In the genomic region with DNA sequence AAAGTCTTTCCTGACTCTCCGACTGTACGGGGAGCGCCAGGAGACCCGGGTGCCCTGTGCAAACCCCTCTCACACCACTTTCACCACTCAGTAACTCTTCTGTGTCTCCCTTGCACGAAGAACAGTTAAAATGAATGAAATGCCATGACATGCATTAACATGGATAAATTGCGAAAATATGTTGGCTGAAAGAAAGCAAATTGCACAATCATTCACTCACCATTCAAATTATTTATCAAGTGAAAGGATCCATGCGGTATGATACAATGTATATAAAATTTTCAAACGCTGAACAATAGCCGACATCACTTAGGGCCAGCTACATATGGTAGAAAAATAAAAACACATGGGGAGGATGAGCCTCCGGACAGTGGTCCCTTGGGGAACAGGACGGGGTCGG, we compare ENCODE assay signal across 19 cellular contexts.
"Had no signal": no experiment of that assay in that cellular context is flagged by ENCODE, and none has a peak within 500 bp of the region (broad histone marks: within the 10 kb centered on the region; RNA-seq: fewer than 3 reads in every experiment).

No MANE protein-coding gene starts in this region.

- DNase-seq: activated CD4-positive, alpha-beta memory T cell treated with anti-CD3 and anti-CD28 coated beads, Interleukin-2, amount 10 ng/mL, durations not matched to agents 7 days and 5 days; activated CD4-positive, alpha-beta T cell treated with anti-CD3 and anti-CD28 coated beads for 36 hours; activated CD8-positive, alpha-beta memory T cell treated with anti-CD3 and anti-CD28 coated beads, Interleukin-2, amount 50 U/mL, for 4 hours; activated naive CD8-positive, alpha-beta T cell treated with anti-CD3 and anti-CD28 coated beads, Interleukin-2, amount 50 U/mL, for 24 hours; activated T-cell treated with anti-CD3 and anti-CD28 coated beads, Interleukin-2, amount 50 U/mL, for 72 hours; caudate nucleus; colonic mucosa; effector CD8-positive, alpha-beta T cell; heart left ventricle; islet precursor cell; nephron progenitor cell; ovary; stimulated activated CD4-positive, alpha-beta T cell treated with anti-CD3 and anti-CD28 coated beads, Interleukin-4, amount 100 ng/mL, for 1 hour; stimulated activated CD8-positive, alpha-beta memory T cell treated with anti-CD3 and anti-CD28 coated beads, Interleukin-4, amount 100 ng/mL, for 48 hours had no signal

- H3K9me3 Mint-ChIP-seq: activated CD4-positive, alpha-beta memory T cell treated with anti-CD3 and anti-CD28 coated beads, Interleukin-2, amount 10 ng/mL, durations not matched to agents 7 days and 5 days; activated naive CD8-positive, alpha-beta T cell treated with anti-CD3 and anti-CD28 coated beads, Interleukin-2, amount 50 U/mL, for 24 hours; activated T-cell treated with anti-CD3 and anti-CD28 coated beads, Interleukin-2, amount 50 U/mL, for 72 hours; memory B cell; nephron progenitor cell; stimulated activated naive CD8-positive, alpha-beta T cell treated with anti-CD3 and anti-CD28 coated beads, Interleukin-15, Interleukin-2, amounts not matched to agents 100 ng/mL and 50 ng/mL, for 24 hours had no signal

- H3K4me1 Mint-ChIP-seq: activated CD4-positive, alpha-beta memory T cell treated with anti-CD3 and anti-CD28 coated beads, Interleukin-2, amount 10 ng/mL, durations not matched to agents 7 days and 5 days; activated CD4-positive, alpha-beta T cell treated with anti-CD3 and anti-CD28 coated beads for 36 hours had no signal

- H3K27me3 Mint-ChIP-seq: memory B cell had no signal

- H3K27ac Mint-ChIP-seq: activated CD4-positive, alpha-beta memory T cell treated with anti-CD3 and anti-CD28 coated beads, Interleukin-2, amount 10 ng/mL, durations not matched to agents 7 days and 5 days; activated CD4-positive, alpha-beta T cell treated with anti-CD3 and anti-CD28 coated beads for 36 hours; activated naive CD8-positive, alpha-beta T cell treated with anti-CD3 and anti-CD28 coated beads, Interleukin-2, amount 50 U/mL, for 24 hours; activated T-cell treated with anti-CD3 and anti-CD28 coated beads, Interleukin-2, amount 50 U/mL, for 72 hours; memory B cell; nephron progenitor cell; stimulated activated naive CD8-positive, alpha-beta T cell treated with anti-CD3 and anti-CD28 coated beads, Interleukin-15, Interleukin-2, amounts not matched to agents 100 ng/mL and 50 ng/mL, for 24 hours had no signal

- H3K36me3 Mint-ChIP-seq: memory B cell had no signal

- H3K9me3 ChIP-seq: colonic mucosa, heart left ventricle, ovary, upper lobe of left lung had no signal

- H3K27me3 ChIP-seq: colonic mucosa, heart left ventricle, ovary, upper lobe of left lung had no signal

- H3K27ac ChIP-seq: colonic mucosa, epithelial cell of prostate, heart left ventricle, ovary, upper lobe of left lung, VCaP had no signal

- H3K4me3 Mint-ChIP-seq: activated CD4-positive, alpha-beta memory T cell treated with anti-CD3 and anti-CD28 coated beads, Interleukin-2, amount 10 ng/mL, durations not matched to agents 7 days and 5 days; activated CD4-positive, alpha-beta T cell treated with anti-CD3 and anti-CD28 coated beads for 36 hours; activated naive CD8-positive, alpha-beta T cell treated with anti-CD3 and anti-CD28 coated beads, Interleukin-2, amount 50 U/mL, for 24 hours; activated T-cell treated with anti-CD3 and anti-CD28 coated beads, Interleukin-2, amount 50 U/mL, for 72 hours; memory B cell; nephron progenitor cell; stimulated activated naive CD8-positive, alpha-beta T cell treated with anti-CD3 and anti-CD28 coated beads, Interleukin-15, Interleukin-2, amounts not matched to agents 100 ng/mL and 50 ng/mL, for 24 hours had no signal
